ENCODE assay signal across 8 cellular contexts in the genomic region with DNA sequence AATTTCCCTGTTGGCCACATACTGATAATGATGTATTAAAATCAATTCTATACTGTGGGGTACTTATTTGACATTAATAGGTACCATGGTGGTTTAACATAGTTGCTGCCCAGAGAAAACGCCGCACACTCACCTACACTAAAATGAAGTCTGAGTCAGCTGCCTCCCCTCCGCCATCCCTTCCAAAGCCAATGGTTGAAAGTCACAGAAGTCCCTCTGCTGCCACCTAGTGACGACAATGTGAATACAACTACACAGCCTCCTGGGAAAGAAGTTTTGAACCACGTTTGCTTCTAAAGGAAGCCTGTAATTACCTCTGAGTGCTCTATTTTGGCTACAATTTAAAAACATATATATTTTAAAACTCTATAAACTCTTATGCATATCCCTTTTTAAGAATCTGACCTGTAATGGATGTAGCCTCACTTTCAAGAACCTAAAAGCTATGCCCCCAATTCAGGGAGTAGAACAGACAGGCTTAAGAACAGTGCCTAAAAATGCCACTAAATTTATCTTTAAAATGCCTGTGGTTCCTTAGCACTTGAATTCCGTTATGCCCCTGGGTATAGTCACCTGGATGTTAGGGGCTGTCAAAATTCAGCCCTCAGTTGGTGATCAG. TPM values are rescaled to one million over a fixed set of nuclear protein-coding genes. Genes with fewer than 3 reads are reported as not detected.
DNase-seq lines count a peak whose midpoint lies in the region; ATAC-seq and TF ChIP-seq lines count a peak whose summit lies in the region.

No MANE protein-coding gene starts in this region.

- peaks cover 8% of the 10 kb centered on the region for H3K27me3 Mint-ChIP-seq in T-helper 2 cell treated with Interferon-gamma antibody and Interleukin-4, amounts not matched to agents 5 μg/mL and 100 μg/mL, for 36 hours (ENCODE audit: low read depth)

- peak; percentile 74 to 92 (median 86) for TF ChIP-seq CTCF in gastrocnemius medialis (IDR thresholded peaks at IDR 0.05 in 4 of 5, conservative IDR thresholded peaks at IDR 0.05 in 1 of 5)

- H3K36me3 Mint-ChIP-seq in T-helper 2 cell treated with Interferon-gamma antibody and Interleukin-4, amounts not matched to agents 5 μg/mL and 100 μg/mL, for 36 hours (ENCODE audit: low read depth) = no peaks in the 10 kb centered on the region

- peaks cover 4% of the 10 kb centered on the region for H3K4me1 Mint-ChIP-seq in T-helper 2 cell treated with Interferon-gamma antibody and Interleukin-4, amounts not matched to agents 5 μg/mL and 100 μg/mL, for 36 hours (ENCODE audit: low read depth)

- H3K27me3 ChIP-seq in gastrocnemius medialis = no peaks in the 10 kb centered on the region

- TF ChIP-seq POLR2A in gastrocnemius medialis (IDR thresholded peaks at IDR 0.05) = no peak

- in situ Hi-C loops in gastrocnemius medialis (cut with MboI; ENCODE audit: low sequenced_read_pairs in 4 of 4) = loop anchor here in 3 of 4 donors (5.0 to 10.0 kb wide), 2 partner anchors 101 to 104 kb away; no protein-coding TSS in a partner anchor

- intact Hi-C loops in gastrocnemius medialis (cut with DNase I; ENCODE audit: low total_unique reads) = loop anchor here (1.0 to 5.0 kb wide), 3 partner anchors 19 to 414 kb away; no protein-coding TSS in a partner anchor

- H3K36me3 ChIP-seq in gastrocnemius medialis = no peaks in the 10 kb centered on the region

- peak overlapping the region in 1 of 4 donors; percentile 10 for H3K4me3 ChIP-seq in gastrocnemius medialis

- H3K27ac Mint-ChIP-seq in T-helper 2 cell treated with Interferon-gamma antibody and Interleukin-4, amounts not matched to agents 5 μg/mL and 100 μg/mL, for 36 hours = peak overlapping the region; percentile 53

- H3K4me3 Mint-ChIP-seq in T-helper 2 cell treated with Interferon-gamma antibody and Interleukin-4, amounts not matched to agents 5 μg/mL and 100 μg/mL, for 36 hours = peak overlapping the region; percentile 14

- H3K27ac ChIP-seq in gastrocnemius medialis = no peak overlapping the region

- peak; percentile 66 for DNase-seq in GDM1 (lab: John Stamatoyannopoulos, UW)
- DNase-seq in NCI-H2029 (lab: John Stamatoyannopoulos, UW) = peak; percentile 82
- peak; percentile 74 for DNase-seq in T-helper 2 cell treated with Interferon-gamma antibody and Interleukin-4, amounts not matched to agents 5 μg/mL and 100 μg/mL, for 36 hours (ENCODE audit: low spot score)
- peak in 52 of 58 donors; percentile 12 to 81 (median 52) for DNase-seq in anterior cingulate cortex (lab: John Stamatoyannopoulos, UW)
- DNase-seq in hepatic stellate cell (ENCODE audit: low spot score) = peak; percentile 64
- DNase-seq in gastrocnemius medialis = peak; percentile 70 to 79
- no peak for DNase-seq in 8988T

- H3K9me3 Mint-ChIP-seq in T-helper 2 cell treated with Interferon-gamma antibody and Interleukin-4, amounts not matched to agents 5 μg/mL and 100 μg/mL, for 36 hours = no peaks in the 10 kb centered on the region

- ATAC-seq in HG02610 (IDR thresholded peaks at IDR 0.05; ENCODE audit: unreplicated experiment) (peak; percentile 79), gastrocnemius medialis (peak; percentile 93 to 94)

- H3K9me3 ChIP-seq in gastrocnemius medialis = no peaks in the 10 kb centered on the region

- no peaks in the 10 kb centered on the region for H3K4me1 ChIP-seq in gastrocnemius medialis

RNA-seq across cellular contexts. Expression of a gene that starts 20.6 kb away (rescaled TPM):
- 100 to 1,000 TPM in 1 of 4 donors, 10 to 100 TPM in 3; 68.1 to 122 (median 94.3) TPM for total RNA-seq in gastrocnemius medialis
